In the genomic region with DNA sequence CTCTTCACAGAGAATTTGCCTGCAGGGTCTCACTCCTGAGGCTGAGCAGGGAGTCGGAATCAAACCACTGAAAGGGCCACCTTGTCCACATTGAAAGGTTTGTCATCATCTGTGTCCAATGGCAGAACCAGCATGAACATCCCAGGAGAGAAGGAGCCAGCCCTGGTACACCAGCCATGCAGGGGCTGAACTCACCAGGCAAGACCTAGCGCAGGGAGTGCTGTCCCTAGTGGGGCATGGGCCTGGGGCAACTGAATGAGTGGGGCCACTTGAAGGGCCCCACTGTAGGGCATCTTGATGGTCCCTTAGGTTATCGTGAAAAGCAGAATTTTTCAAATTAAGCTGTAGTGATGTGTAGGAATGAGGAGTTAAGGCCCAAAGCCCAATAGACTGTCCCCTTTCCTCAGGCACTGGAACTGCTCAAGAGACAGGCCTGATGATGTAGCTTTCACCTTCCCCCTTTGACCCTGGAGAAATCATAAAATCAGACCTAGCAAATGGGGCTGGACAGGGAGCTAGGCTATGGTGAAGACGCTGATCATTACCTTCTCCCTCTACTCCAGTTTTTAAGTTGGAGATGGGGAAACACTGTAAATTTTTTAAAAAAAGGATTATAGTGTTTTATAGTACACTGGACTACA, we compare ENCODE assay signal across 1 cellular context.
TF ChIP-seq lines count a peak whose summit lies in the region.

No MANE protein-coding gene starts in this region.

TF ChIP-seq in H1, 55 proteins besides CTCF, POLR2A, EP300 and RAD21:
- no peak for TF ChIP-seq SP4 (IDR thresholded peaks at IDR 0.05; ENCODE audit: low read length)
- no peak for TF ChIP-seq CREB1 (IDR thresholded peaks at IDR 0.05)
- TF ChIP-seq SP2 (IDR thresholded peaks at IDR 0.05; ENCODE audit: low read length): no peak
- TF ChIP-seq SIN3A (conservative IDR thresholded peaks at IDR 0.05 in 1 of 2, IDR thresholded peaks at IDR 0.05 in 1 of 2; ENCODE audit: low read depth in 1 of 2, low read length in 2 of 2): no peak
- no peak for TF ChIP-seq KDM5A (IDR thresholded peaks at IDR 0.05; ENCODE audit: low read length)
- TF ChIP-seq, protein P1, sequence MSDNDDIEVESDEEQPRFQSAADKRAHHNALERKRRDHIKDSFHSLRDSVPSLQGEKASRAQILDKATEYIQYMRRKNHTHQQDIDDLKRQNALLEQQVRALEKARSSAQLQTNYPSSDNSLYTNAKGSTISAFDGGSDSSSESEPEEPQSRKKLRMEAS (IDR thresholded peaks at IDR 0.05): no peak
- TF ChIP-seq, protein P2, sequence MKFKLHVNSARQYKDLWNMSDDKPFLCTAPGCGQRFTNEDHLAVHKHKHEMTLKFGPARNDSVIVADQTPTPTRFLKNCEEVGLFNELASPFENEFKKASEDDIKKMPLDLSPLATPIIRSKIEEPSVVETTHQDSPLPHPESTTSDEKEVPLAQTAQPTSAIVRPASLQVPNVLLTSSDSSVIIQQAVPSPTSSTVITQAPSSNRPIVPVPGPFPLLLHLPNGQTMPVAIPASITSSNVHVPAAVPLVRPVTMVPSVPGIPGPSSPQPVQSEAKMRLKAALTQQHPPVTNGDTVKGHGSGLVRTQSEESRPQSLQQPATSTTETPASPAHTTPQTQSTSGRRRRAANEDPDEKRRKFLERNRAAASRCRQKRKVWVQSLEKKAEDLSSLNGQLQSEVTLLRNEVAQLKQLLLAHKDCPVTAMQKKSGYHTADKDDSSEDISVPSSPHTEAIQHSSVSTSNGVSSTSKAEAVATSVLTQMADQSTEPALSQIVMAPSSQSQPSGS (IDR thresholded peaks at IDR 0.05; ENCODE audit: low read length): no peak
- TF ChIP-seq POLR2AphosphoS5 (IDR thresholded peaks at IDR 0.05; ENCODE audit: low read depth, low read length): no peak
